Comparison of ENCODE assay signal across 8 cellular contexts in genomic region chr3:44478055-44478468, GRCh38. TPM values are rescaled to one million over a fixed set of nuclear protein-coding genes. Genes with fewer than 3 reads are reported as not detected.
A peak's percentile ranks its signal among the peaks of the same experiment; 100 is the strongest.
DNase-seq lines count a peak whose midpoint lies in the region; ATAC-seq and TF ChIP-seq lines count a peak whose summit lies in the region.

No MANE protein-coding gene starts in this region.

- H3K27me3 ChIP-seq in SU-DHL-6 (ENCODE audit: low read length) = no peaks in the 10 kb centered on the region
- no peaks in the 10 kb centered on the region for H3K27me3 ChIP-seq in smooth muscle cell (ENCODE audit: low read depth)

- H3F3A ChIP-seq in SU-DHL-6 (ENCODE audit: insufficient read depth) (peaks cover 6% of the 10 kb centered on the region; the same call in 1 of the 2 replicates), smooth muscle cell (ENCODE audit: low read depth) (peaks cover 9% of the 10 kb centered on the region)

- no peaks in the 10 kb centered on the region for H3K9me2 ChIP-seq in SU-DHL-6 (replicated peaks; ENCODE audit: insufficient read depth, low read length)

- peaks cover 36% of the 10 kb centered on the region for H3K79me2 ChIP-seq in SU-DHL-6 (ENCODE audit: insufficient read depth, low read length)
- H3K79me2 ChIP-seq in smooth muscle cell (ENCODE audit: low read depth) = peaks cover 42% of the 10 kb centered on the region

- H3K4me3 ChIP-seq in SU-DHL-6 (ENCODE audit: insufficient read depth, low read length, poor library complexity, severe bottlenecking) (peak overlapping the region; percentile 84), smooth muscle cell (peak overlapping the region; percentile 76)

- H2AFZ ChIP-seq in SU-DHL-6 (ENCODE audit: low read depth, low read length, severe bottlenecking) (peak overlapping the region; percentile 94), smooth muscle cell (ENCODE audit: low read depth) (peak overlapping the region; percentile 97)

- 76% methylated on average over 4 of the region's 4 CpGs for WGBS in smooth muscle cell (ENCODE audit: low lambda C conversion rate)

- H3K4me1 ChIP-seq in smooth muscle cell (ENCODE audit: low read depth) = no peaks in the 10 kb centered on the region

- no peaks in the 10 kb centered on the region for H3K36me3 Mint-ChIP-seq in glutamatergic neuron (ENCODE audit: unreplicated experiment)

- peak overlapping the region; percentile 85 for H3K4me2 ChIP-seq in SU-DHL-6 (ENCODE audit: low read depth, low read length, poor library complexity, severe bottlenecking)
- peak overlapping the region; percentile 91 for H3K4me2 ChIP-seq in smooth muscle cell

- H3K27me3 Mint-ChIP-seq in glutamatergic neuron (ENCODE audit: unreplicated experiment) = peaks cover 7% of the 10 kb centered on the region

- no peak overlapping the region for H3K27ac ChIP-seq in SU-DHL-6 (ENCODE audit: low read depth, low read length)
- no peak overlapping the region for H3K27ac ChIP-seq in smooth muscle cell (ENCODE audit: low read depth)

- no peaks in the 10 kb centered on the region for H4K20me1 ChIP-seq in SU-DHL-6 (ENCODE audit: low read depth, low read length)
- peaks cover 19% of the 10 kb centered on the region for H4K20me1 ChIP-seq in smooth muscle cell (ENCODE audit: low read depth)

- H3K9ac ChIP-seq in SU-DHL-6 (ENCODE audit: low read length) = peak overlapping the region; percentile 65; the same call in 1 of the 2 replicates
- peak overlapping the region; percentile 51 for H3K9ac ChIP-seq in smooth muscle cell (ENCODE audit: low read depth)

- H3K27ac Mint-ChIP-seq in glutamatergic neuron (ENCODE audit: unreplicated experiment) = peak overlapping the region; percentile 97

- H3K4me1 Mint-ChIP-seq in glutamatergic neuron (ENCODE audit: low read depth, unreplicated experiment) = peaks cover 30% of the 10 kb centered on the region

- H3K36me3 ChIP-seq in SU-DHL-6 (ENCODE audit: low read length) (no peaks in the 10 kb centered on the region), smooth muscle cell (ENCODE audit: low read depth) (no peaks in the 10 kb centered on the region)

- DNase-seq in DMS79 treated with DMSO at 0.1 percent for 48 hours (lab: John Stamatoyannopoulos, UW) (peak; percentile 19), DMS79 (lab: John Stamatoyannopoulos, UW) (no peak), glutamatergic neuron (no peak), smooth muscle cell (lab: John Stamatoyannopoulos, UW; ENCODE audit: unreplicated experiment) (no peak)

- TF ChIP-seq CTCF in SU-DHL-6 (IDR thresholded peaks at IDR 0.05; ENCODE audit: insufficient read depth, low read length, poor library complexity, severe bottlenecking) (no peak), glutamatergic neuron (IDR thresholded peaks at IDR 0.05; ENCODE audit: partially characterized antibody, unreplicated experiment) (no peak), smooth muscle cell (IDR thresholded peaks at IDR 0.05; ENCODE audit: borderline replicate concordance, insufficient read depth, poor library complexity, severe bottlenecking) (no peak)

- peaks cover 12% of the 10 kb centered on the region for H3K9me3 Mint-ChIP-seq in glutamatergic neuron (ENCODE audit: unreplicated experiment)

- H3K9me3 ChIP-seq in SU-DHL-6 (ENCODE audit: insufficient read depth, low read length) = no peaks in the 10 kb centered on the region
- H3K9me3 ChIP-seq in smooth muscle cell (replicated peaks; ENCODE audit: low read depth) = no peaks in the 10 kb centered on the region

- ATAC-seq in HG02763 (IDR thresholded peaks at IDR 0.05; ENCODE audit: unreplicated experiment) (no peak), HG02840 (IDR thresholded peaks at IDR 0.05; ENCODE audit: low FRiP score, unreplicated experiment) (no peak), HG02981 (IDR thresholded peaks at IDR 0.05; ENCODE audit: unreplicated experiment) (no peak)

- peak overlapping the region; percentile 92 for H3K4me3 Mint-ChIP-seq in glutamatergic neuron (ENCODE audit: unreplicated experiment)

RNA-seq across cellular contexts. Expression of gene ZNF445, which starts 0.6 kb away (rescaled TPM):
- total RNA-seq in glutamatergic neuron (ENCODE audit: unreplicated experiment) (66.8 TPM), smooth muscle cell (8.5 and 10.7 TPM in 2 replicates)
- 4.7 and 6.1 TPM in 2 replicates for polyA plus RNA-seq in smooth muscle cell
